Comparison of ENCODE assay signal across 23 cellular contexts in genomic region chr7:35819954-35820703, GRCh38. TPM values are rescaled to one million over a fixed set of nuclear protein-coding genes. Genes with fewer than 3 reads are reported as not detected.
DNase-seq lines count a peak whose midpoint lies in the region; ATAC-seq and TF ChIP-seq lines count a peak whose summit lies in the region.
"Had no signal": no experiment of that assay in that cellular context is flagged by ENCODE, and none has a peak within 500 bp of the region (broad histone marks: within the 10 kb centered on the region; RNA-seq: fewer than 3 reads in every experiment).

No MANE protein-coding gene starts in this region.

- intact Hi-C loops in left lung (cut with DNase I) = no loop called here
- intact Hi-C loops in esophagus muscularis mucosa (cut with DNase I) = no loop called here

- H3K4me1 Mint-ChIP-seq in activated T-cell treated with anti-CD3 and anti-CD28 coated beads, Interleukin-2, amount 50 U/mL, for 72 hours (ENCODE audit: low read depth) = peaks cover 58% of the 10 kb centered on the region
- H3K4me1 Mint-ChIP-seq in WTC11 (peaks cover 57% of the 10 kb centered on the region), endothelial cell (ENCODE audit: unreplicated experiment) (peaks cover 31% of the 10 kb centered on the region)
- H3K4me1 Mint-ChIP-seq in stimulated activated effector memory CD8-positive, alpha-beta T cell treated with anti-CD3 and anti-CD28 coated beads, Interleukin-12 subunit alpha, Interleukin-12 subunit beta, amount 100 ng/mL, for 72 hours = peaks cover 58% of the 10 kb centered on the region

- no peaks in the 10 kb centered on the region for H3K27me3 ChIP-seq in left lung
- no peaks in the 10 kb centered on the region for H3K27me3 ChIP-seq in esophagus muscularis mucosa
- H3K27me3 ChIP-seq: upper lobe of left lung had no signal

- TF ChIP-seq POLR2A in esophagus muscularis mucosa (IDR thresholded peaks at IDR 0.05; ENCODE audit: low read depth) = no peak

- H3K36me3 ChIP-seq in left lung = no peaks in the 10 kb centered on the region
- no peaks in the 10 kb centered on the region for H3K36me3 ChIP-seq in esophagus muscularis mucosa
- H3K36me3 ChIP-seq: upper lobe of left lung had no signal

- H3K4me1 ChIP-seq in left lung = peaks cover 6 to 29% of the 10 kb centered on the region in 2 donors
- peaks cover 11 to 28% (median 24%) of the 10 kb centered on the region in 4 donors for H3K4me1 ChIP-seq in esophagus muscularis mucosa

- peaks cover 0 to 2% of the 10 kb centered on the region in 2 donors for H3K9me3 Mint-ChIP-seq in activated T-cell treated with anti-CD3 and anti-CD28 coated beads, Interleukin-2, amount 50 U/mL, for 72 hours
- H3K9me3 Mint-ChIP-seq in WTC11 (peaks cover under 1% of the 10 kb centered on the region; the same call in 1 of the 2 replicates), endothelial cell (ENCODE audit: unreplicated experiment) (no peaks in the 10 kb centered on the region)
- H3K9me3 Mint-ChIP-seq in stimulated activated effector memory CD8-positive, alpha-beta T cell treated with anti-CD3 and anti-CD28 coated beads, Interleukin-12 subunit alpha, Interleukin-12 subunit beta, amount 100 ng/mL, for 72 hours = peaks cover 2% of the 10 kb centered on the region

- no peak for DNase-seq in activated T-cell treated with anti-CD3 and anti-CD28 coated beads, Interleukin-2, amount 50 U/mL, for 72 hours
- DNase-seq in activated T-cell treated with anti-CD3 and anti-CD28 coated beads, Interleukin-2, amount 50 U/mL, for 1 hour = no peak
- no peak for DNase-seq in WTC11 (ENCODE audit: low spot score)
- DNase-seq in endothelial cell (ENCODE audit: low spot score) = no peak
- no peak for DNase-seq in stimulated activated effector memory CD8-positive, alpha-beta T cell treated with anti-CD3 and anti-CD28 coated beads, Interleukin-12 subunit alpha, Interleukin-12 subunit beta, amount 100 ng/mL, for 72 hours (ENCODE audit: low spot score in 2 of 2)
- DNase-seq in left lung = no peak
- DNase-seq in esophagus muscularis mucosa (ENCODE audit: extremely low spot score) = no peak
- DNase-seq: ACHN; activated B cell treated with CpG ODN at 0.5 μM for 24 hours; activated naive CD8-positive, alpha-beta T cell treated with anti-CD3 and anti-CD28 coated beads, Interleukin-2, amount 10 ng/mL, durations not matched to agents 7 days and 5 days; central memory CD4-positive, alpha-beta T cell; GDM1; H7; hippocampal formation; NCI-H1092; NCI-H1694 treated with DMSO at 0.1 percent for 48 hours; NCI-H524 treated with DMSO at 0.1 percent for 48 hours; SHP77 treated with DMSO at 0.1 percent for 48 hours; SW 1271; T1000; upper lobe of left lung had no signal

- peak overlapping the region; percentile 88 for H3K27ac Mint-ChIP-seq in activated T-cell treated with anti-CD3 and anti-CD28 coated beads, Interleukin-2, amount 50 U/mL, for 72 hours
- H3K27ac Mint-ChIP-seq in WTC11 = 0 out of 2 replicates have a peak overlapping the region, but pooled peaks have one; percentile 29
- peak overlapping the region; percentile 19 for H3K27ac Mint-ChIP-seq in endothelial cell (ENCODE audit: unreplicated experiment)
- H3K27ac Mint-ChIP-seq in stimulated activated effector memory CD8-positive, alpha-beta T cell treated with anti-CD3 and anti-CD28 coated beads, Interleukin-12 subunit alpha, Interleukin-12 subunit beta, amount 100 ng/mL, for 72 hours = peak overlapping the region; percentile 87
- H3K27ac Mint-ChIP-seq: activated B cell treated with CpG ODN at 0.5 μM for 24 hours; activated naive CD8-positive, alpha-beta T cell treated with anti-CD3 and anti-CD28 coated beads, Interleukin-2, amount 10 ng/mL, durations not matched to agents 7 days and 5 days had no signal

- H3K4me3 ChIP-seq in left lung (no peak overlapping the region), esophagus muscularis mucosa (no peak overlapping the region)
- H3K4me3 ChIP-seq: upper lobe of left lung had no signal

- H3K36me3 Mint-ChIP-seq in activated T-cell treated with anti-CD3 and anti-CD28 coated beads, Interleukin-2, amount 50 U/mL, for 72 hours (ENCODE audit: insufficient read depth in 2 of 2) = peaks cover 9 to 15% of the 10 kb centered on the region in 2 donors
- peaks cover 7% of the 10 kb centered on the region for H3K36me3 Mint-ChIP-seq in WTC11
- H3K36me3 Mint-ChIP-seq in endothelial cell (ENCODE audit: low read depth, unreplicated experiment) = no peaks in the 10 kb centered on the region
- H3K36me3 Mint-ChIP-seq in stimulated activated effector memory CD8-positive, alpha-beta T cell treated with anti-CD3 and anti-CD28 coated beads, Interleukin-12 subunit alpha, Interleukin-12 subunit beta, amount 100 ng/mL, for 72 hours = peaks cover 26% of the 10 kb centered on the region

- TF ChIP-seq EP300 in esophagus muscularis mucosa (IDR thresholded peaks at IDR 0.05) = no peak

- peaks cover 0 to 5% of the 10 kb centered on the region in 2 donors for H3K9me3 ChIP-seq in left lung
- H3K9me3 ChIP-seq in esophagus muscularis mucosa = peaks cover 0 to 10% (median 0%) of the 10 kb centered on the region in 4 donors
- H3K9me3 ChIP-seq: upper lobe of left lung had no signal

- H3K4me3 Mint-ChIP-seq in activated T-cell treated with anti-CD3 and anti-CD28 coated beads, Interleukin-2, amount 50 U/mL, for 72 hours = peak overlapping the region; percentile 61 to 80
- H3K4me3 Mint-ChIP-seq in WTC11 (no peak overlapping the region), endothelial cell (ENCODE audit: unreplicated experiment) (no peak overlapping the region)
- peak overlapping the region; percentile 61 for H3K4me3 Mint-ChIP-seq in stimulated activated effector memory CD8-positive, alpha-beta T cell treated with anti-CD3 and anti-CD28 coated beads, Interleukin-12 subunit alpha, Interleukin-12 subunit beta, amount 100 ng/mL, for 72 hours
- H3K4me3 Mint-ChIP-seq: activated B cell treated with CpG ODN at 0.5 μM for 24 hours; activated naive CD8-positive, alpha-beta T cell treated with anti-CD3 and anti-CD28 coated beads, Interleukin-2, amount 10 ng/mL, durations not matched to agents 7 days and 5 days had no signal

- TF ChIP-seq CTCF in WTC11 (IDR thresholded peaks at IDR 0.05) (no peak), endothelial cell (IDR thresholded peaks at IDR 0.05; ENCODE audit: unreplicated experiment) (no peak), left lung (IDR thresholded peaks at IDR 0.05) (no peak), esophagus muscularis mucosa (IDR thresholded peaks at IDR 0.05) (no peak)

- no peak overlapping the region for H3K27ac ChIP-seq in left lung
- H3K27ac ChIP-seq in esophagus muscularis mucosa (replicated peaks in 1 of 4) = no peak overlapping the region
- H3K27ac ChIP-seq: upper lobe of left lung had no signal

- WGBS in esophagus muscularis mucosa = 78% methylated on average over 3 of the region's 3 CpGs

- H3K27me3 Mint-ChIP-seq in activated T-cell treated with anti-CD3 and anti-CD28 coated beads, Interleukin-2, amount 50 U/mL, for 72 hours (ENCODE audit: low read depth) = no peaks in the 10 kb centered on the region
- H3K27me3 Mint-ChIP-seq in WTC11 (ENCODE audit: low read depth) (no peaks in the 10 kb centered on the region), endothelial cell (ENCODE audit: unreplicated experiment) (peaks cover 1% of the 10 kb centered on the region)
- H3K27me3 Mint-ChIP-seq: activated B cell treated with CpG ODN at 0.5 μM for 24 hours; activated naive CD8-positive, alpha-beta T cell treated with anti-CD3 and anti-CD28 coated beads, Interleukin-2, amount 10 ng/mL, durations not matched to agents 7 days and 5 days had no signal

- POLR2A ChIA-PET in WTC11 (lab: Charles Lee) = interaction anchor here (0.7 to 2.4 kb wide), 3 partner anchors 19 to 1388 kb away, joined by 3 to 7 read pairs (median 4); partner anchors contain the start of gene SEPTIN7

- peak; percentile 45 to 46 for ATAC-seq in activated T-cell treated with anti-CD3 and anti-CD28 coated beads, Interleukin-2, amount 50 U/mL, for 72 hours (replicated peaks in 1 of 2)
- ATAC-seq in WTC11 (no peak), GM19351 (IDR thresholded peaks at IDR 0.05; ENCODE audit: unreplicated experiment) (no peak), left lung (no peak)
- ATAC-seq in stimulated activated effector memory CD8-positive, alpha-beta T cell treated with anti-CD3 and anti-CD28 coated beads, Interleukin-12 subunit alpha, Interleukin-12 subunit beta, amount 100 ng/mL, for 72 hours = peak; percentile 44
- ATAC-seq: Panc1 had no signal

- CTCF ChIA-PET in WTC11 (lab: Charles Lee) = no interaction called here

TF ChIP-seq in WTC11, 78 proteins besides CTCF, POLR2A, EP300 and RAD21 (continues in another document):
- TF ChIP-seq NR3C1 (CRISPR knock-in tag; conservative IDR thresholded peaks at IDR 0.05; ENCODE audit: low read depth) = no peak
- TF ChIP-seq IRF1 (CRISPR knock-in tag; IDR thresholded peaks at IDR 0.05) = no peak
- TF ChIP-seq JAZF1 (CRISPR knock-in tag; IDR thresholded peaks at IDR 0.05) = no peak
- TF ChIP-seq GABPB1 (CRISPR knock-in tag; IDR thresholded peaks at IDR 0.05) = no peak
- TF ChIP-seq E2F1 (CRISPR knock-in tag; IDR thresholded peaks at IDR 0.05) = no peak
- no peak for TF ChIP-seq NFYB (CRISPR knock-in tag; conservative IDR thresholded peaks at IDR 0.05; ENCODE audit: low read depth)
- no peak for TF ChIP-seq SOX15 (CRISPR knock-in tag; IDR thresholded peaks at IDR 0.05)
- TF ChIP-seq ZNF138 (CRISPR knock-in tag; conservative IDR thresholded peaks at IDR 0.05) = no peak

RNA-seq across cellular contexts. Expression of gene SEPTIN7, which starts 19.3 kb away (rescaled TPM):
- total RNA-seq in activated T-cell treated with anti-CD3 and anti-CD28 coated beads, Interleukin-2, amount 50 U/mL, for 72 hours = 100 to 1,000 TPM; 199 to 206 TPM
- total RNA-seq in WTC11 (2021) (153 to 161 TPM (median 158 TPM) in 3 replicates), endothelial cell (ENCODE audit: unreplicated experiment) (361 TPM), left lung (100 to 1,000 TPM; 174 to 192 TPM), esophagus muscularis mucosa (100 to 1,000 TPM; 262 to 353 (median 300) TPM)

Comparison
In these comparisons a context has a peak if more than half of its experiments do, and no peak if none do; other contexts are left out.
1. ATAC-seq: peak in activated T-cell treated with anti-CD3 and anti-CD28 coated beads, Interleukin-2, amount 50 U/mL, for 72 hours (2 of 2) and stimulated activated effector memory CD8-positive, alpha-beta T cell treated with anti-CD3 and anti-CD28 coated beads, Interleukin-12 subunit alpha, Interleukin-12 subunit beta, amount 100 ng/mL, for 72 hours (single experiment); none in WTC11 (single experiment), GM19351 (single experiment) and left lung (single experiment).
2. H3K27ac Mint-ChIP-seq: peak in every context shown above with its lines; median percentile 88 in activated T-cell treated with anti-CD3 and anti-CD28 coated beads, Interleukin-2, amount 50 U/mL, for 72 hours; 87 in stimulated activated effector memory CD8-positive, alpha-beta T cell treated with anti-CD3 and anti-CD28 coated beads, Interleukin-12 subunit alpha, Interleukin-12 subunit beta, amount 100 ng/mL, for 72 hours; 29 in WTC11; 19 in endothelial cell.
3. H3K4me3 Mint-ChIP-seq: peak in activated T-cell treated with anti-CD3 and anti-CD28 coated beads, Interleukin-2, amount 50 U/mL, for 72 hours (2 of 2) and stimulated activated effector memory CD8-positive, alpha-beta T cell treated with anti-CD3 and anti-CD28 coated beads, Interleukin-12 subunit alpha, Interleukin-12 subunit beta, amount 100 ng/mL, for 72 hours (single experiment); none in WTC11 (single experiment) and endothelial cell (single experiment).